ENCODE assay signal across 8 cellular contexts in the genomic region with DNA sequence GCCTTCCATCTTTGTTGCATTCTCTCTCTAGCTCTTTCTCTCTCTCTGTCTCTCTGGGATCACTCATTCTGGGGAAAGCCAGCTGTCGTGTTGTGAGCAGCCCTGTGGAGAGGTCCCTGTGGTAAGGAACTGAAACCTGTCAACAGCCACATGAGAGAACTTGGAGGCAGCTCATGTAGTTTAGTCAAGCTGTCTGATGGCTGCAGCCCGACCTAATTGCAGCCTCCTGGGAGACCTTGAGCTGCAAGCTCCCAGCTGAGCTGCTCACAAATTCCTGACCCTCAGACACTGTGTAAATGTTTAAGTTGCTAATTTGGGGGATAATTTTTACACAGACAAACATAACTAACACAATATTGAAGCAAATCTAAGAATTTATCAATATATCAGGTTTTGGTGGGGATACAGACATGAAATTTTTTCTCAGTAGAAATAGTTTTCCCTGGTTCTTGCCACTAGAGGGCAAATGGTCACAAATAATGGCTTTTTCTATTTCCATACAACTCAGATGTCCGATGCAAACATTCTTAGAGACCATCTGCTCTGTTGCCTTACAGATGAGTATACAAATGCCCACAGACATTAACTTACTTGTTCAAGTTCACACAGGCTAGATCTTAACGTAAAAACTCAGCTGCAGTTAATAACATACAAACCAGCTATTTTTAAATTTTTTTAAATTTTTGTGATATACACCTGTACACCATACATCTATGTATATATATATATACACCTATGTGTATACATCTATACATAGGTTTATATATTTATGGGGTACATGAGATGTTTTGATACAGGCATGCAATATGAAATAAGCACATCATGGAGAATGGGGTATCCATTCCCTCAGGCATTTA. TPM values are rescaled to one million over a fixed set of nuclear protein-coding genes. Genes with fewer than 3 reads are reported as not detected.
DNase-seq lines count a peak whose midpoint lies in the region; ATAC-seq, FAIRE-seq and TF ChIP-seq lines count a peak whose summit lies in the region.

No MANE protein-coding gene starts in this region.

- intact Hi-C loops in activated CD4-positive, alpha-beta T cell treated with anti-CD3 and anti-CD28 coated beads, Interleukin-2, amount 10 ng/mL, durations not matched to agents 24 days and 14 days (cut with micrococcal nuclease): loop anchor here (1.0 to 10.0 kb wide), 8 partner anchors 110 to 930 kb away; partner anchors contain the start of gene BBS10

- no peaks in the 10 kb centered on the region for H4K20me1 ChIP-seq in astrocyte (ENCODE audit: insufficient read depth, low read length)

- H3K4me1 Mint-ChIP-seq in activated CD4-positive, alpha-beta T cell treated with anti-CD3 and anti-CD28 coated beads, Interleukin-2, amount 10 ng/mL, durations not matched to agents 24 days and 14 days: peaks cover 7% of the 10 kb centered on the region
- peaks cover 12% of the 10 kb centered on the region for H3K4me1 Mint-ChIP-seq in astrocyte (ENCODE audit: low read depth, unreplicated experiment)
- H3K4me1 Mint-ChIP-seq in stimulated activated memory B cell treated with anti-CD40 and anti-IgM and Interleukin-4, amounts not matched to agents 10 μg/mL and 1 μg/mL and 100 μg/mL, for 72 hours: peaks cover 8% of the 10 kb centered on the region

- peak; percentile 54 for FAIRE-seq in astrocyte (lab: Jason Lieb, UNC)

- H3K36me3 ChIP-seq in astrocyte (ENCODE audit: insufficient read depth, low read length): no peaks in the 10 kb centered on the region

- no peaks in the 10 kb centered on the region for H3K9me3 Mint-ChIP-seq in activated CD4-positive, alpha-beta T cell treated with anti-CD3 and anti-CD28 coated beads, Interleukin-2, amount 10 ng/mL, durations not matched to agents 24 days and 14 days
- H3K9me3 Mint-ChIP-seq in astrocyte (ENCODE audit: unreplicated experiment): peaks cover 2% of the 10 kb centered on the region
- no peaks in the 10 kb centered on the region for H3K9me3 Mint-ChIP-seq in stimulated activated memory B cell treated with anti-CD40 and anti-IgM and Interleukin-4, amounts not matched to agents 10 μg/mL and 1 μg/mL and 100 μg/mL, for 72 hours

- no peaks in the 10 kb centered on the region for H3K27me3 ChIP-seq in astrocyte (ENCODE audit: insufficient read depth, low read length)

- DNase-seq in activated CD4-positive, alpha-beta T cell treated with anti-CD3 and anti-CD28 coated beads, Interleukin-2, amount 10 ng/mL, durations not matched to agents 24 days and 14 days: peak; percentile 74
- DNase-seq in activated CD4-positive, alpha-beta T cell treated with anti-CD3 and anti-CD28 coated beads for 1 hour: no peak
- DNase-seq in NCI-H748 treated with DMSO at 0.1 percent for 48 hours (lab: John Stamatoyannopoulos, UW): peak; percentile 34
- DNase-seq in astrocyte (ENCODE audit: low read depth): peak; percentile 47
- peak; percentile 56 for DNase-seq in iPS-NIHi11 (ENCODE audit: low spot score)

- H3K27ac Mint-ChIP-seq in activated CD4-positive, alpha-beta T cell treated with anti-CD3 and anti-CD28 coated beads, Interleukin-2, amount 10 ng/mL, durations not matched to agents 24 days and 14 days: peak overlapping the region; percentile 34
- H3K27ac Mint-ChIP-seq in astrocyte (ENCODE audit: unreplicated experiment): peak overlapping the region; percentile 89
- no peak overlapping the region for H3K27ac Mint-ChIP-seq in stimulated activated memory B cell treated with anti-CD40 and anti-IgM and Interleukin-4, amounts not matched to agents 10 μg/mL and 1 μg/mL and 100 μg/mL, for 72 hours

- H3K27me3 Mint-ChIP-seq in activated CD4-positive, alpha-beta T cell treated with anti-CD3 and anti-CD28 coated beads, Interleukin-2, amount 10 ng/mL, durations not matched to agents 24 days and 14 days: peaks cover 34% of the 10 kb centered on the region
- H3K27me3 Mint-ChIP-seq in astrocyte (ENCODE audit: low read depth, unreplicated experiment): no peaks in the 10 kb centered on the region
- peaks cover 21% of the 10 kb centered on the region for H3K27me3 Mint-ChIP-seq in stimulated activated memory B cell treated with anti-CD40 and anti-IgM and Interleukin-4, amounts not matched to agents 10 μg/mL and 1 μg/mL and 100 μg/mL, for 72 hours

- peak overlapping the region; percentile 17 for H3K9ac ChIP-seq in astrocyte (ENCODE audit: low read length)

- no peak overlapping the region for H3K4me2 ChIP-seq in astrocyte (ENCODE audit: low read length)

- no peaks in the 10 kb centered on the region for H3K79me2 ChIP-seq in astrocyte (ENCODE audit: insufficient read depth, low read length)

- no peaks in the 10 kb centered on the region for H3K9me3 ChIP-seq in astrocyte (ENCODE audit: insufficient read depth, low read depth, low read length)

- peak; percentile 96 for ATAC-seq in GM21526 (IDR thresholded peaks at IDR 0.05; ENCODE audit: low FRiP score, unreplicated experiment)
- peak; percentile 96 for ATAC-seq in HG03571 (IDR thresholded peaks at IDR 0.05; ENCODE audit: unreplicated experiment)
- ATAC-seq in stimulated activated memory B cell treated with anti-CD40 and anti-IgM and Interleukin-4, amounts not matched to agents 10 μg/mL and 1 μg/mL and 100 μg/mL, for 72 hours: peak; percentile 92

- no peak overlapping the region for H3K27ac ChIP-seq in astrocyte (ENCODE audit: low read depth, low read length)

- H3K4me1 ChIP-seq in astrocyte (ENCODE audit: insufficient read depth, low read length): peaks cover 5% of the 10 kb centered on the region

- TF ChIP-seq CTCF in astrocyte (IDR thresholded peaks at IDR 0.05; ENCODE audit: insufficient read depth, low read depth, low read length): peak; percentile 79

- no peaks in the 10 kb centered on the region for H3K36me3 Mint-ChIP-seq in activated CD4-positive, alpha-beta T cell treated with anti-CD3 and anti-CD28 coated beads, Interleukin-2, amount 10 ng/mL, durations not matched to agents 24 days and 14 days (ENCODE audit: low read depth)
- no peaks in the 10 kb centered on the region for H3K36me3 Mint-ChIP-seq in astrocyte (ENCODE audit: low read depth, unreplicated experiment)
- no peaks in the 10 kb centered on the region for H3K36me3 Mint-ChIP-seq in stimulated activated memory B cell treated with anti-CD40 and anti-IgM and Interleukin-4, amounts not matched to agents 10 μg/mL and 1 μg/mL and 100 μg/mL, for 72 hours

- H3K4me3 Mint-ChIP-seq in activated CD4-positive, alpha-beta T cell treated with anti-CD3 and anti-CD28 coated beads, Interleukin-2, amount 10 ng/mL, durations not matched to agents 24 days and 14 days: no peak overlapping the region
- peak overlapping the region; percentile 52 for H3K4me3 Mint-ChIP-seq in astrocyte (ENCODE audit: unreplicated experiment)
- no peak overlapping the region for H3K4me3 Mint-ChIP-seq in stimulated activated memory B cell treated with anti-CD40 and anti-IgM and Interleukin-4, amounts not matched to agents 10 μg/mL and 1 μg/mL and 100 μg/mL, for 72 hours

- H2AFZ ChIP-seq in astrocyte (ENCODE audit: low read depth, low read length): no peak overlapping the region

- H3K4me3 ChIP-seq in astrocyte (ENCODE audit: insufficient read depth, low read depth, low read length): no peak overlapping the region

RNA-seq across cellular contexts. Expression of gene KRR1, which starts 15.5 kb away (rescaled TPM):
- total RNA-seq in activated CD4-positive, alpha-beta T cell treated with anti-CD3 and anti-CD28 coated beads, Interleukin-2, amount 10 ng/mL, durations not matched to agents 24 days and 14 days: 134 and 141 TPM in 2 replicates
- 48.4 and 56.9 TPM in 2 replicates for total RNA-seq in astrocyte

RNA-seq across cellular contexts. Expression of gene GLIPR1, which starts 46.3 kb away (rescaled TPM):
- 4.3 and 5.3 TPM in 2 replicates for total RNA-seq in activated CD4-positive, alpha-beta T cell treated with anti-CD3 and anti-CD28 coated beads, Interleukin-2, amount 10 ng/mL, durations not matched to agents 24 days and 14 days
- total RNA-seq in astrocyte: 220 and 232 TPM in 2 replicates

Comparison
In these comparisons a context has a peak if more than half of its experiments do, and no peak if none do; other contexts are left out.
1. RNA of gene GLIPR1, which starts 46.3 kb away (total RNA-seq): 220 to 232 TPM in astrocyte; 4.3 to 5.3 TPM in activated CD4-positive, alpha-beta T cell treated with anti-CD3 and anti-CD28 coated beads, Interleukin-2, amount 10 ng/mL, durations not matched to agents 24 days and 14 days; every median in the first group is over 10 times any median in the second.
2. Peak in every context shown above with its lines, with median percentiles within 50 percentile points of each other: ATAC-seq.